Comparison of ENCODE assay signal across 20 cellular contexts in the genomic region with DNA sequence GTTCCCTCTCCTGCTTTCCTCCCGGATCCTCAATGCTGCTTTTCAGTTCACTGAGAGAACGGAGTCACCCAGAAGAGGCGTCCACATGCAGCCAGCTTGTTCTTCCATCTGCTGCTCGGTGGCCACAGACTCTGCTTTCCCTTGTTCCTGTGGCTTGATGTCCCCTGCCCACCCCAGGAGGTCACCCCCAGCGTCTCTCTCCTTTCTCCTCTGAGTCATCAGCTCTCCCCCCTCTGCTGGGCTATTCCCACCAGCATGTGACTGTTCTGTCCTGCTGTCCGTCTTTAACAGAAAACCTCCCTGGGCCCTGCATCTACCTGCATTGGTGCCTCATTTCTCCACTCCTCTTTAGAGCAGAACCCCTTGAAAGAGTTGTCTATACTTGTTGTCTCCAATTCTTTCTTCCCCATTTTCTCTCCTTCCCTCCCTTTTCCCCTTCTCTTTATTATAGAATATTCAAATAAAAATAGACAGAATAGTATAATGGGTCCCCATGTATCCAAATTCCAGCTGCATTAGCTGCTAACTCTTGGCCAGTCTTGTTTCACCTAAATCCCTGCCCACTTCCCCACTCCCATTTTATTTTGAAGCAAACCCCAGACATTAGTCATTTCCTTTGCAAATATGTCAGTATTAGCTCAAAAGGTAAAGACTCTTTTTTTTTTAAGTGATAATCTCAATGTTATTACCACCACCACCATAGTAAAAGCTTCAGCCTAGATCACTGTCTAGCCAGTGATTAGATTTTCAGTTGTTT. TPM values are rescaled to one million over a fixed set of nuclear protein-coding genes. Genes with fewer than 3 reads are reported as not detected.
A peak's percentile ranks its signal among the peaks of the same experiment; 100 is the strongest.
DNase-seq lines count a peak whose midpoint lies in the region; ATAC-seq and TF ChIP-seq lines count a peak whose summit lies in the region.
"Had no signal": no experiment of that assay in that cellular context is flagged by ENCODE, and none has a peak within 500 bp of the region (broad histone marks: within the 10 kb centered on the region; RNA-seq: fewer than 3 reads in every experiment).

No MANE protein-coding gene starts in this region.

- peaks cover 49% of the 10 kb centered on the region for H3K4me1 Mint-ChIP-seq in T-helper 1 cell treated with Interleukin-12 subunit alpha and Interleukin-12 subunit beta and Interleukin-4 antibody, amounts not matched to agents 30 μg/mL and 1 μg/mL, for 36 hours (ENCODE audit: low read depth)
- H3K4me1 Mint-ChIP-seq in HFFc6 (ENCODE audit: low read depth) (peaks cover 59% of the 10 kb centered on the region), neural crest cell (peaks cover 8% of the 10 kb centered on the region)

- in situ Hi-C loops in brain microvascular endothelial cell (cut with HindIII; ENCODE audit: low pct_ligation_motif_present, low sequenced_read_pairs): no loop called here

- peaks cover 0 to 15% (median 7%) of the 10 kb centered on the region in 4 donors for H3K4me1 ChIP-seq in Peyer's patch

- no peaks in the 10 kb centered on the region for H3K9me3 ChIP-seq in Peyer's patch
- H3K9me3 ChIP-seq: left ventricle myocardium inferior, right atrium auricular region had no signal

- no peak overlapping the region for H3K4me3 ChIP-seq in brain microvascular endothelial cell (ENCODE audit: low read depth, low read length)
- H3K4me3 ChIP-seq in Peyer's patch: no peak overlapping the region
- H3K4me3 ChIP-seq: left ventricle myocardium inferior, right atrium auricular region had no signal

- no peak for ATAC-seq in GM18519 (IDR thresholded peaks at IDR 0.05; ENCODE audit: low FRiP score, unreplicated experiment)
- ATAC-seq: naive thymus-derived CD4-positive, alpha-beta T cell; Right ventricle myocardium inferior; stimulated activated naive B cell treated with anti-CD40 and anti-IgM and Interleukin-4, amounts not matched to agents 10 μg/mL and 1 μg/mL and 100 μg/mL, for 72 hours had no signal

- peak overlapping the region; percentile 26 for H3K27ac Mint-ChIP-seq in T-helper 1 cell treated with Interleukin-12 subunit alpha and Interleukin-12 subunit beta and Interleukin-4 antibody, amounts not matched to agents 30 μg/mL and 1 μg/mL, for 36 hours
- H3K27ac Mint-ChIP-seq in HFFc6 (peak overlapping the region; percentile 79), neural crest cell (ENCODE audit: unreplicated experiment) (no peak overlapping the region)
- H3K27ac Mint-ChIP-seq: stimulated activated naive B cell treated with anti-CD40 and anti-IgM and Interleukin-4, amounts not matched to agents 10 μg/mL and 1 μg/mL and 100 μg/mL, for 72 hours had no signal

- H3K27ac ChIP-seq in brain microvascular endothelial cell: peak overlapping the region; percentile 66
- no peak overlapping the region for H3K27ac ChIP-seq in Peyer's patch
- H3K27ac ChIP-seq: 22Rv1, left ventricle myocardium inferior, right atrium auricular region had no signal

- H3K4me3 Mint-ChIP-seq in T-helper 1 cell treated with Interleukin-12 subunit alpha and Interleukin-12 subunit beta and Interleukin-4 antibody, amounts not matched to agents 30 μg/mL and 1 μg/mL, for 36 hours: no peak overlapping the region
- H3K4me3 Mint-ChIP-seq in HFFc6: peak overlapping the region; percentile 27; the same call in 1 of the 2 replicates
- H3K4me3 Mint-ChIP-seq in neural crest cell: peak overlapping the region; percentile 81
- H3K4me3 Mint-ChIP-seq: stimulated activated naive B cell treated with anti-CD40 and anti-IgM and Interleukin-4, amounts not matched to agents 10 μg/mL and 1 μg/mL and 100 μg/mL, for 72 hours had no signal

- peaks cover 45% of the 10 kb centered on the region for H3K36me3 Mint-ChIP-seq in T-helper 1 cell treated with Interleukin-12 subunit alpha and Interleukin-12 subunit beta and Interleukin-4 antibody, amounts not matched to agents 30 μg/mL and 1 μg/mL, for 36 hours (ENCODE audit: low read depth)
- H3K36me3 Mint-ChIP-seq in HFFc6 (ENCODE audit: low read depth): peaks cover 62% of the 10 kb centered on the region
- peaks cover 39% of the 10 kb centered on the region for H3K36me3 Mint-ChIP-seq in neural crest cell (ENCODE audit: low read depth)

- TF ChIP-seq POLR2A in Peyer's patch (IDR thresholded peaks at IDR 0.05): no peak

- TF ChIP-seq CTCF in HFFc6 (IDR thresholded peaks at IDR 0.05) (no peak), brain microvascular endothelial cell (IDR thresholded peaks at IDR 0.05; ENCODE audit: low read depth, low read length, missing control alignments) (no peak), neural crest cell (conservative IDR thresholded peaks at IDR 0.05) (no peak), Peyer's patch (IDR thresholded peaks at IDR 0.05) (no peak)

- H3K36me3 ChIP-seq in brain microvascular endothelial cell (replicated peaks) (peaks cover 48% of the 10 kb centered on the region), Peyer's patch (peaks cover 0 to 67% (median 0%) of the 10 kb centered on the region in 3 donors)

- H3K27me3 ChIP-seq in brain microvascular endothelial cell (replicated peaks) (no peaks in the 10 kb centered on the region), Peyer's patch (no peaks in the 10 kb centered on the region)
- H3K27me3 ChIP-seq: right atrium auricular region had no signal

- H3K9me3 Mint-ChIP-seq in T-helper 1 cell treated with Interleukin-12 subunit alpha and Interleukin-12 subunit beta and Interleukin-4 antibody, amounts not matched to agents 30 μg/mL and 1 μg/mL, for 36 hours: no peaks in the 10 kb centered on the region
- H3K9me3 Mint-ChIP-seq in HFFc6 (no peaks in the 10 kb centered on the region), neural crest cell (no peaks in the 10 kb centered on the region)
- H3K9me3 Mint-ChIP-seq: naive thymus-derived CD4-positive, alpha-beta T cell; stimulated activated naive B cell treated with anti-CD40 and anti-IgM and Interleukin-4, amounts not matched to agents 10 μg/mL and 1 μg/mL and 100 μg/mL, for 72 hours had no signal

- DNase-seq in T-helper 1 cell: no peak
- DNase-seq in HFFc6: peak; percentile 14
- peak; percentile 20 for DNase-seq in brain microvascular endothelial cell
- DNase-seq in neural crest cell (ENCODE audit: low read depth, low spot score): no peak
- no peak for DNase-seq in Peyer's patch
- DNase-seq in C1 segment of cervical spinal cord (lab: John Stamatoyannopoulos, UW): no peak
- DNase-seq: activated CD4-positive, alpha-beta T cell treated with anti-CD3 and anti-CD28 coated beads, Interleukin-2, amount 50 U/mL, for 4 hours; activated naive CD4-positive, alpha-beta T cell treated with anti-CD3 and anti-CD28 coated beads, Interleukin-2, amount 50 U/mL, for 16 hours; H7; left ventricle myocardium inferior; naive thymus-derived CD4-positive, alpha-beta T cell; NCI-H1694 treated with DMSO at 0.1 percent for 48 hours; stimulated activated CD4-positive, alpha-beta T cell treated with anti-CD3 and anti-CD28 coated beads, Interleukin-4, amount 100 ng/mL, for 24 hours; stimulated activated naive B cell treated with anti-CD40 and anti-IgM and Interleukin-4, amounts not matched to agents 10 μg/mL and 1 μg/mL and 100 μg/mL, for 72 hours; T-helper 9 cell had no signal

- no peaks in the 10 kb centered on the region for H3K27me3 Mint-ChIP-seq in T-helper 1 cell treated with Interleukin-12 subunit alpha and Interleukin-12 subunit beta and Interleukin-4 antibody, amounts not matched to agents 30 μg/mL and 1 μg/mL, for 36 hours (ENCODE audit: low read depth)
- H3K27me3 Mint-ChIP-seq in HFFc6 (ENCODE audit: insufficient read depth) (peaks cover 3% of the 10 kb centered on the region; the same call in 1 of the 2 replicates), neural crest cell (ENCODE audit: low read depth) (no peaks in the 10 kb centered on the region)
- H3K27me3 Mint-ChIP-seq: naive thymus-derived CD4-positive, alpha-beta T cell; stimulated activated naive B cell treated with anti-CD40 and anti-IgM and Interleukin-4, amounts not matched to agents 10 μg/mL and 1 μg/mL and 100 μg/mL, for 72 hours had no signal

RNA-seq across cellular contexts. Expression of gene ZNF282, which starts 4.1 kb away (rescaled TPM):
- 10 to 100 TPM; 18.6 to 23.6 (median 21.0) TPM for total RNA-seq in HFFc6 (2021; fragmentation: NEBNext Ultra II Directional; extraction: Animal tissue kit (Norgen Biotek cat#: 25700))
- total RNA-seq in neural crest cell (31.8 TPM in 2 replicates), Peyer's patch (10 to 100 TPM; 22.8 to 37.3 (median 31.7) TPM)

RNA-seq across cellular contexts. Expression of gene ZNF212, which starts 40.0 kb away (rescaled TPM):
- 1 to 10 TPM; 6.2 to 8.2 (median 6.3) TPM for total RNA-seq in HFFc6 (2021; fragmentation: NEBNext Ultra II Directional; extraction: Animal tissue kit (Norgen Biotek cat#: 25700))
- 15.8 and 15.9 TPM in 2 replicates for total RNA-seq in neural crest cell
- total RNA-seq in Peyer's patch: 10 to 100 TPM; 19.8 to 24.9 (median 23.2) TPM

RNA-seq across cellular contexts. Expression of gene ZNF398, which starts 52.2 kb away (rescaled TPM):
- 10 to 100 TPM; 11.0 to 12.1 (median 11.6) TPM for total RNA-seq in HFFc6 (2021; fragmentation: NEBNext Ultra II Directional; extraction: Animal tissue kit (Norgen Biotek cat#: 25700))
- total RNA-seq in neural crest cell (19.6 and 20.2 TPM in 2 replicates), Peyer's patch (10 to 100 TPM; 11.9 to 34.7 (median 26.5) TPM)

Comparison
In these comparisons a context has a peak if more than half of its experiments do, and no peak if none do; other contexts are left out.
1. DNase-seq: peak in HFFc6 (single experiment) and brain microvascular endothelial cell (single experiment); none in T-helper 1 cell (0 of 5), neural crest cell (single experiment), Peyer's patch (0 of 3) and C1 segment of cervical spinal cord (0 of 14).